ENCODE assay signal across 8 cellular contexts in genomic region chr12:123937707-123938600, GRCh38. TPM values are rescaled to one million over a fixed set of nuclear protein-coding genes. Genes with fewer than 3 reads are reported as not detected.
DNase-seq lines count a peak whose midpoint lies in the region; ATAC-seq and TF ChIP-seq lines count a peak whose summit lies in the region.
"Had no signal": no experiment of that assay in that cellular context is flagged by ENCODE, and none has a peak within 500 bp of the region (broad histone marks: within the 10 kb centered on the region; RNA-seq: fewer than 3 reads in every experiment).

No MANE protein-coding gene starts in this region.

- peaks cover 26% of the 10 kb centered on the region for H3K4me1 Mint-ChIP-seq in activated T-helper 2 cell treated with anti-CD3 and anti-CD28 coated beads, Interferon-gamma antibody, Interleukin-2, Interleukin-4, amounts not matched to agents 10 μg/mL and 5 μg/mL and 100 μg/mL, durations not matched to agents 14 hours and 24 hours and 36 hours (ENCODE audit: low read depth)
- H3K4me1 Mint-ChIP-seq in memory B cell = peaks cover 14% of the 10 kb centered on the region

- peaks cover 0 to 5% (median 0%) of the 10 kb centered on the region in 4 donors for H3K9me3 ChIP-seq in stomach
- H3K9me3 ChIP-seq: gastrocnemius medialis had no signal

- no peaks in the 10 kb centered on the region for H3K9me3 Mint-ChIP-seq in activated T-helper 2 cell treated with anti-CD3 and anti-CD28 coated beads, Interferon-gamma antibody, Interleukin-2, Interleukin-4, amounts not matched to agents 10 μg/mL and 5 μg/mL and 100 μg/mL, durations not matched to agents 14 hours and 24 hours and 36 hours
- H3K9me3 Mint-ChIP-seq in memory B cell = peaks cover 2% of the 10 kb centered on the region

- peaks cover 34 to 79% (median 63%) of the 10 kb centered on the region in 4 donors for H3K36me3 ChIP-seq in stomach

- H3K4me3 ChIP-seq in stomach = no peak overlapping the region
- H3K4me3 ChIP-seq: gastrocnemius medialis had no signal

- peaks cover 26% of the 10 kb centered on the region for H3K36me3 Mint-ChIP-seq in activated T-helper 2 cell treated with anti-CD3 and anti-CD28 coated beads, Interferon-gamma antibody, Interleukin-2, Interleukin-4, amounts not matched to agents 10 μg/mL and 5 μg/mL and 100 μg/mL, durations not matched to agents 14 hours and 24 hours and 36 hours (ENCODE audit: low read depth)
- H3K36me3 Mint-ChIP-seq in memory B cell = peaks cover 36% of the 10 kb centered on the region

- no peaks in the 10 kb centered on the region for H3K27me3 ChIP-seq in stomach
- H3K27me3 ChIP-seq: gastrocnemius medialis had no signal

- no peak for TF ChIP-seq CTCF in stomach (IDR thresholded peaks at IDR 0.05)

- no peak for TF ChIP-seq EP300 in stomach (IDR thresholded peaks at IDR 0.05)

- DNase-seq in OCI-M1 (lab: John Stamatoyannopoulos, UW) = peak; percentile 41
- DNase-seq in activated T-helper 2 cell treated with anti-CD3 and anti-CD28 coated beads, Interferon-gamma antibody, Interleukin-2, Interleukin-4, amounts not matched to agents 10 μg/mL and 5 μg/mL and 100 μg/mL, durations not matched to agents 14 hours and 24 hours and 36 hours (ENCODE audit: low spot score) = peak; percentile 33
- no peak for DNase-seq in memory B cell (ENCODE audit: low spot score in 2 of 2)
- DNase-seq in stomach = no peak
- DNase-seq in SW480 (ENCODE audit: low spot score) = no peak
- DNase-seq in A172 (ENCODE audit: low spot score) = no peak
- DNase-seq in COLO668 (lab: John Stamatoyannopoulos, UW; ENCODE audit: unreplicated experiment) = no peak
- DNase-seq: gastrocnemius medialis had no signal

- H3K27ac ChIP-seq in stomach = peak overlapping the region in 3 of 5 donors; percentile 22 to 56 (median 54)
- H3K27ac ChIP-seq: gastrocnemius medialis had no signal

- intact Hi-C loops in activated T-helper 2 cell treated with anti-CD3 and anti-CD28 coated beads, Interferon-gamma antibody, Interleukin-2, Interleukin-4, amounts not matched to agents 10 μg/mL and 5 μg/mL and 100 μg/mL, durations not matched to agents 14 hours and 24 hours and 36 hours (cut with micrococcal nuclease) = no loop called here
- intact Hi-C loops in stomach (cut with DNase I; ENCODE audit: low total_unique reads) = no loop called here

- H3K27ac Mint-ChIP-seq in activated T-helper 2 cell treated with anti-CD3 and anti-CD28 coated beads, Interferon-gamma antibody, Interleukin-2, Interleukin-4, amounts not matched to agents 10 μg/mL and 5 μg/mL and 100 μg/mL, durations not matched to agents 14 hours and 24 hours and 36 hours = peak overlapping the region; percentile 81
- H3K27ac Mint-ChIP-seq in memory B cell = peak overlapping the region; percentile 54

- 73 to 83% (median 80%) methylated on average over 16 of the region's 16 CpGs for WGBS in stomach, 5 donors

- H3K4me3 Mint-ChIP-seq in activated T-helper 2 cell treated with anti-CD3 and anti-CD28 coated beads, Interferon-gamma antibody, Interleukin-2, Interleukin-4, amounts not matched to agents 10 μg/mL and 5 μg/mL and 100 μg/mL, durations not matched to agents 14 hours and 24 hours and 36 hours (ENCODE audit: low read depth) = peak overlapping the region; percentile 60
- peak overlapping the region; percentile 3 for H3K4me3 Mint-ChIP-seq in memory B cell

- no peaks in the 10 kb centered on the region for H3K27me3 Mint-ChIP-seq in activated T-helper 2 cell treated with anti-CD3 and anti-CD28 coated beads, Interferon-gamma antibody, Interleukin-2, Interleukin-4, amounts not matched to agents 10 μg/mL and 5 μg/mL and 100 μg/mL, durations not matched to agents 14 hours and 24 hours and 36 hours (ENCODE audit: low read depth)
- H3K27me3 Mint-ChIP-seq in memory B cell = no peaks in the 10 kb centered on the region

- peak; percentile 51 for ATAC-seq in memory B cell (ENCODE audit: low read depth)
- ATAC-seq: gastrocnemius medialis had no signal

- TF ChIP-seq POLR2A in stomach (IDR thresholded peaks at IDR 0.05) = no peak

- H3K4me1 ChIP-seq in stomach = peaks cover 0 to 5% (median 0%) of the 10 kb centered on the region in 4 donors
- H3K4me1 ChIP-seq: gastrocnemius medialis had no signal

RNA-seq across cellular contexts. Expression of gene CCDC92, which starts 34.7 kb away (rescaled TPM):
- 11.8 and 12.8 TPM in 2 replicates for total RNA-seq in activated T-helper 2 cell treated with anti-CD3 and anti-CD28 coated beads, Interferon-gamma antibody, Interleukin-2, Interleukin-4, amounts not matched to agents 10 μg/mL and 5 μg/mL and 100 μg/mL, durations not matched to agents 14 hours and 24 hours and 36 hours
- total RNA-seq in stomach = 10 to 100 TPM in 3 of 5 donors, 1 to 10 TPM in 2; 3.5 to 30.4 (median 12.3) TPM
- 10 to 100 TPM; 21.7 to 32.6 (median 23.8) TPM for polyA plus RNA-seq in stomach
- total RNA-seq in A172 (2014; rRNA removed; shearing (Covaris generic)) = 7.9 and 10.0 TPM in 2 replicates

RNA-seq across cellular contexts. Expression of gene ZNF664, which starts 35.1 kb away (rescaled TPM):
- 63.3 and 66.2 TPM in 2 replicates for total RNA-seq in activated T-helper 2 cell treated with anti-CD3 and anti-CD28 coated beads, Interferon-gamma antibody, Interleukin-2, Interleukin-4, amounts not matched to agents 10 μg/mL and 5 μg/mL and 100 μg/mL, durations not matched to agents 14 hours and 24 hours and 36 hours
- total RNA-seq in stomach = 100 to 1,000 TPM in 2 of 5 donors, 10 to 100 TPM in 3; 42.6 to 224 (median 89.6) TPM
- polyA plus RNA-seq in stomach = 10 to 100 TPM; 16.5 to 50.3 (median 45.4) TPM
- 70.0 and 72.0 TPM in 2 replicates for total RNA-seq in A172 (2014; rRNA removed; shearing (Covaris generic))

Comparison
In these comparisons a context has a peak if more than half of its experiments do, and no peak if none do; other contexts are left out.
1. DNase-seq: peak in OCI-M1 (single experiment) and activated T-helper 2 cell treated with anti-CD3 and anti-CD28 coated beads, Interferon-gamma antibody, Interleukin-2, Interleukin-4, amounts not matched to agents 10 μg/mL and 5 μg/mL and 100 μg/mL, durations not matched to agents 14 hours and 24 hours and 36 hours (single experiment); none in memory B cell (0 of 2), stomach (single experiment), SW480 (single experiment), A172 (single experiment) and COLO668 (single experiment).